In the genomic region with DNA sequence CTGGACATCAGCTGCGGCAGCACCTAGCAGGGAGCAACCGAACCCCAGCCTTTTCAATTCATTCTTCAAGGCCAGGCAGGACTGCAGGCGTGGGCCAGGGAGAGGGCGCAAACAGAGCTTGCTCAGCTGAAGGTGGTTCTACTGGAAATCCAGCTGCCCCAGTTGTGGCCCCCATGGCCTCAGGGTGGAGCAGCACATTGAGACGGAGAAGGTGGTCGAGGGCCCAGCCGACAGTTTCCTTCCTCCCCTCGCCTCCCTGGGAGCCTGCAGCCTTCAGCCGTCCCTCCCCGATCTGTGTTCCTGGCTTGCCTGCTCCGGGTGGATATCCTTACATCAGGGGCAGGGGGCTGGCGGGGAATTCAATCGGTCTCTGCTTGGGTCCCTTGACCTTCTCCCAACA, we compare ENCODE assay signal across 27 cellular contexts.
"Had no signal": no experiment of that assay in that cellular context is flagged by ENCODE, and none has a peak within 500 bp of the region (broad histone marks: within the 10 kb centered on the region; RNA-seq: fewer than 3 reads in every experiment).

No MANE protein-coding gene starts in this region.

- H3K4me3 ChIP-seq: body of pancreas, Peyer's patch, SJSA1 had no signal

- H3K27ac Mint-ChIP-seq: activated naive CD4-positive, alpha-beta T cell treated with anti-CD3 and anti-CD28 coated beads, Interleukin-2, amount 50 U/mL, for 24 hours; activated T-cell treated with anti-CD3 and anti-CD28 coated beads, Interleukin-2, amount 50 U/mL, for 72 hours; activated T-helper 2 cell treated with anti-CD3 and anti-CD28 coated beads, Interferon-gamma antibody, Interleukin-2, Interleukin-4, amounts not matched to agents 10 μg/mL and 5 μg/mL and 100 μg/mL, durations not matched to agents 14 hours and 24 hours and 36 hours; T-helper 2 cell treated with Interferon-gamma antibody and Interleukin-4, amounts not matched to agents 5 μg/mL and 100 μg/mL, for 36 hours had no signal

- H3K4me3 Mint-ChIP-seq: activated naive CD4-positive, alpha-beta T cell treated with anti-CD3 and anti-CD28 coated beads, Interleukin-2, amount 50 U/mL, for 24 hours; activated T-cell treated with anti-CD3 and anti-CD28 coated beads, Interleukin-2, amount 50 U/mL, for 72 hours; central memory CD8-positive, alpha-beta T cell; T-helper 2 cell treated with Interferon-gamma antibody and Interleukin-4, amounts not matched to agents 5 μg/mL and 100 μg/mL, for 36 hours had no signal

- FAIRE-seq: bronchial epithelial cell had no signal

- ATAC-seq: activated T-cell treated with anti-CD3 and anti-CD28 coated beads, Interleukin-2, amount 50 U/mL, for 72 hours; body of pancreas; SK-N-SH treated with all-trans-retinoic acid at 6 μM for 48 hours had no signal

- H3K27ac ChIP-seq: Peyer's patch, RWPE1, SJSA1 had no signal

- H3K4me1 ChIP-seq: Peyer's patch had no signal

- H3K36me3 Mint-ChIP-seq: activated naive CD4-positive, alpha-beta T cell treated with anti-CD3 and anti-CD28 coated beads, Interleukin-2, amount 50 U/mL, for 24 hours had no signal

- H3K36me3 ChIP-seq: Peyer's patch, SJSA1 had no signal

- H3K9me3 Mint-ChIP-seq: activated naive CD4-positive, alpha-beta T cell treated with anti-CD3 and anti-CD28 coated beads, Interleukin-2, amount 50 U/mL, for 24 hours; activated T-cell treated with anti-CD3 and anti-CD28 coated beads, Interleukin-2, amount 50 U/mL, for 72 hours; activated T-helper 2 cell treated with anti-CD3 and anti-CD28 coated beads, Interferon-gamma antibody, Interleukin-2, Interleukin-4, amounts not matched to agents 10 μg/mL and 5 μg/mL and 100 μg/mL, durations not matched to agents 14 hours and 24 hours and 36 hours; central memory CD8-positive, alpha-beta T cell; T-helper 2 cell treated with Interferon-gamma antibody and Interleukin-4, amounts not matched to agents 5 μg/mL and 100 μg/mL, for 36 hours had no signal

- H3K9me3 ChIP-seq: body of pancreas, Peyer's patch, SJSA1 had no signal

- H3K27me3 ChIP-seq: body of pancreas, Peyer's patch, SJSA1 had no signal

- DNase-seq: activated CD4-positive, alpha-beta T cell treated with anti-CD3 and anti-CD28 coated beads for 48 hours; activated CD4-positive, alpha-beta T cell treated with anti-CD3 and anti-CD28 coated beads, Interleukin-2, amount 50 U/mL, for 4 hours; activated CD4-positive, CD25-positive, alpha-beta regulatory T cell treated with anti-CD3 and anti-CD28 coated beads, Interleukin-2, amount 50 U/mL, for 72 hours; activated naive CD4-positive, alpha-beta T cell; activated T-cell treated with anti-CD3 and anti-CD28 coated beads for 4 hours; activated T-cell treated with anti-CD3 and anti-CD28 coated beads, Interleukin-2, amount 50 U/mL, for 72 hours; body of pancreas; Kasumi-1; NCI-H1105 treated with DMSO at 0.1 percent for 48 hours; NCI-H1436 treated with DMSO at 0.1 percent for 48 hours; NCI-H187; NCI-H2081; NCI-H510A treated with DMSO at 0.1 percent for 48 hours; NCI-H69; NK-92 treated with Interleukin-12 subunit alpha and Interleukin-12 subunit beta, amount 100 ng/mL, for 24 hours; OCI-M1; Peyer's patch; SHP77; SW 1271 had no signal
